In genomic region chr17:41382396-41382795, GRCh38 we compare ENCODE assay signal across 27 cellular contexts. TPM values are rescaled to one million over a fixed set of nuclear protein-coding genes. Genes with fewer than 3 reads are reported as not detected.
DNase-seq lines count a peak whose midpoint lies in the region; ATAC-seq and TF ChIP-seq lines count a peak whose summit lies in the region.
"Had no signal": no experiment of that assay in that cellular context is flagged by ENCODE, and none has a peak within 500 bp of the region (broad histone marks: within the 10 kb centered on the region; RNA-seq: fewer than 3 reads in every experiment).

No MANE protein-coding gene starts in this region.

- H3K4me1 Mint-ChIP-seq in GM23338, result peaks cover 4% of the 10 kb centered on the region; the same call in 1 of the 3 replicates
- H3K4me1 Mint-ChIP-seq: activated naive CD8-positive, alpha-beta T cell treated with anti-CD3 and anti-CD28 coated beads, Interleukin-2, amount 10 ng/mL, durations not matched to agents 7 days and 5 days; brain had no signal

- H3K4me2 ChIP-seq in GM23248 (ENCODE audit: unreplicated experiment), result peak overlapping the region; percentile 11
- no peak overlapping the region for H3K4me2 ChIP-seq in GM23338
- H3K4me2 ChIP-seq: A549 had no signal

- ATAC-seq in GM23338 (no peak), GM19455 (IDR thresholded peaks at IDR 0.05; ENCODE audit: unreplicated experiment) (no peak)
- ATAC-seq: A549; SK-N-SH treated with all-trans-retinoic acid at 6 μM for 48 hours; stimulated activated naive CD8-positive, alpha-beta T cell treated with anti-CD3 and anti-CD28 coated beads, Interleukin-15, Interleukin-2, amounts not matched to agents 100 U/mL and 50 U/mL, for 24 hours had no signal

- WGBS in GM23248 (ENCODE audit: low coverage in 1 of 2, low lambda C conversion rate in 2 of 2, missing lambda C conversion rate in 2 of 2), 2 experiments, result 33 to 37% methylated on average over 1 of the region's 1 CpG

- H3K9me2 ChIP-seq in GM23248 (ENCODE audit: insufficient read depth) (no peaks in the 10 kb centered on the region), GM23338 (ENCODE audit: insufficient read depth) (peaks cover 9% of the 10 kb centered on the region)

- no peaks in the 10 kb centered on the region; the same call in 1 of the 3 replicates for H3K36me3 Mint-ChIP-seq in GM23338 (ENCODE audit: low read depth)
- H3K36me3 Mint-ChIP-seq: activated naive CD8-positive, alpha-beta T cell treated with anti-CD3 and anti-CD28 coated beads, Interleukin-2, amount 10 ng/mL, durations not matched to agents 7 days and 5 days; brain had no signal

- H3K27me3 Mint-ChIP-seq in GM23338 (ENCODE audit: insufficient read depth, low read depth, poor library complexity), result peaks cover 2% of the 10 kb centered on the region

- in situ Hi-C loops in GM23248 (cut with MboI), result no loop called here

- peaks cover 16% of the 10 kb centered on the region for H3K9me3 Mint-ChIP-seq in GM23338

- H3K27ac ChIP-seq in ACC112 (ENCODE audit: low read depth, low read length) (peak overlapping the region; percentile 63), GM23248 (peak overlapping the region; percentile 94), GM23338 (ENCODE audit: low read depth) (no peak overlapping the region)
- H3K27ac ChIP-seq: A549, C4-2B, tibial artery had no signal

- no peak for TF ChIP-seq CTCF in choroid plexus epithelial cell (conservative IDR thresholded peaks at IDR 0.05; ENCODE audit: low read depth, low read length)
- TF ChIP-seq CTCF in GM23338 (conservative IDR thresholded peaks at IDR 0.05; ENCODE audit: low read depth in 2 of 2), result no peak

- H3K36me3 ChIP-seq in ACC112 (ENCODE audit: insufficient read depth, low read length) (no peaks in the 10 kb centered on the region), GM23248 (ENCODE audit: low read depth) (0 out of 2 replicates have a peak, but pooled peaks cover 2% of the 10 kb centered on the region), GM23338 (ENCODE audit: insufficient read depth) (no peaks in the 10 kb centered on the region)
- H3K36me3 ChIP-seq: tibial artery had no signal

- no peak overlapping the region for H3K4me3 Mint-ChIP-seq in GM23338
- H3K4me3 Mint-ChIP-seq: activated naive CD8-positive, alpha-beta T cell treated with anti-CD3 and anti-CD28 coated beads, Interleukin-2, amount 10 ng/mL, durations not matched to agents 7 days and 5 days; brain had no signal

- no peaks in the 10 kb centered on the region for H4K20me1 ChIP-seq in GM23248 (ENCODE audit: insufficient read depth)
- no peaks in the 10 kb centered on the region for H4K20me1 ChIP-seq in GM23338 (replicated peaks; ENCODE audit: insufficient read depth)

- no peak overlapping the region for H3K4me3 ChIP-seq in ACC112 (ENCODE audit: low read depth, low read length)
- H3K4me3 ChIP-seq in GM23248, result no peak overlapping the region
- H3K4me3 ChIP-seq in choroid plexus epithelial cell (ENCODE audit: low read depth, low read length), result no peak overlapping the region
- H3K4me3 ChIP-seq in GM23338, result no peak overlapping the region
- H3K4me3 ChIP-seq: A549, tibial artery had no signal

- peak; percentile 92 for DNase-seq in GM23248
- DNase-seq in choroid plexus epithelial cell (ENCODE audit: low read depth), result peak; percentile 42
- DNase-seq in iris pigment epithelial cell (ENCODE audit: low read depth), result peak; percentile 67
- no peak for DNase-seq in DMS 273 treated with DMSO at 0.1 percent for 48 hours (lab: John Stamatoyannopoulos, UW)
- DNase-seq in GM23338 (ENCODE audit: low spot score), result no peak
- DNase-seq in SHP77 treated with DMSO at 0.1 percent for 48 hours (lab: John Stamatoyannopoulos, UW), result no peak
- DNase-seq: activated CD4-positive, alpha-beta T cell treated with anti-CD3 and anti-CD28 coated beads, Interleukin-2, amount 50 U/mL, for 1 hour; activated CD8-positive, alpha-beta memory T cell treated with anti-CD3 and anti-CD28 coated beads, Interleukin-2, amount 50 U/mL, for 48 hours; activated naive CD8-positive, alpha-beta T cell treated with anti-CD3 and anti-CD28 coated beads, Interleukin-2, amount 10 ng/mL, durations not matched to agents 7 days and 5 days; H7; NCI-H1417 treated with DMSO at 0.1 percent for 48 hours; NCI-H2107; NCI-H510A; occipital lobe; retina; stimulated activated CD4-positive, alpha-beta T cell treated with anti-CD3 and anti-CD28 coated beads, Interleukin-4, amount 100 ng/mL, for 4 hours; stimulated activated naive CD8-positive, alpha-beta T cell treated with anti-CD3 and anti-CD28 coated beads, Interleukin-15, Interleukin-2, amounts not matched to agents 100 U/mL and 50 U/mL, for 24 hours; tibial artery had no signal

- no peak overlapping the region for H2AFZ ChIP-seq in ACC112 (ENCODE audit: low read length, unreplicated experiment)
- H2AFZ ChIP-seq in GM23248, result no peak overlapping the region
- H2AFZ ChIP-seq in GM23338, result no peak overlapping the region

- H3K79me2 ChIP-seq in ACC112 (ENCODE audit: control insufficient read depth, insufficient read depth, low read length, unreplicated experiment) (no peaks in the 10 kb centered on the region), GM23248 (ENCODE audit: insufficient read depth) (no peaks in the 10 kb centered on the region), GM23338 (replicated peaks; ENCODE audit: insufficient read depth) (no peaks in the 10 kb centered on the region)

- H3K27me3 ChIP-seq in ACC112 (ENCODE audit: insufficient read depth, low read length) (no peaks in the 10 kb centered on the region), GM23248 (replicated peaks; ENCODE audit: insufficient read depth) (no peaks in the 10 kb centered on the region), GM23338 (ENCODE audit: insufficient read depth) (no peaks in the 10 kb centered on the region)

- H3K9ac ChIP-seq in GM23248, result peak overlapping the region; percentile 35; the same call in 1 of the 2 replicates

- no peak overlapping the region for H3K27ac Mint-ChIP-seq in GM23338
- H3K27ac Mint-ChIP-seq: activated naive CD8-positive, alpha-beta T cell treated with anti-CD3 and anti-CD28 coated beads, Interleukin-2, amount 10 ng/mL, durations not matched to agents 7 days and 5 days; brain had no signal

- H3K4me1 ChIP-seq in ACC112 (ENCODE audit: control insufficient read depth, insufficient read depth, low read length, unreplicated experiment) (peaks cover 35% of the 10 kb centered on the region), GM23248 (ENCODE audit: insufficient read depth) (peaks cover 52% of the 10 kb centered on the region), GM23338 (ENCODE audit: insufficient read depth) (peaks cover 7% of the 10 kb centered on the region)
- H3K4me1 ChIP-seq: tibial artery had no signal

- H3F3A ChIP-seq in GM23248 (ENCODE audit: insufficient read depth), result peaks cover 50% of the 10 kb centered on the region
- H3F3A ChIP-seq in GM23338 (replicated peaks; ENCODE audit: low read depth), result no peaks in the 10 kb centered on the region

- H3K9me3 ChIP-seq in GM23248 (ENCODE audit: low read depth), result peaks cover 3% of the 10 kb centered on the region

TF ChIP-seq in GM23338, 12 proteins besides CTCF, POLR2A, EP300 and RAD21 (continues in another document):
- TF ChIP-seq EZH2 (IDR thresholded peaks at IDR 0.05; ENCODE audit: low read depth, unreplicated experiment), result no peak
- TF ChIP-seq ETS1 (IDR thresholded peaks at IDR 0.05), result no peak
- no peak for TF ChIP-seq ZNF114 (CRISPR knock-in tag; IDR thresholded peaks at IDR 0.05)

RNA-seq across cellular contexts. Expression of gene KRT34, which starts 0.3 kb away (rescaled TPM):
- 73.5 and 77.8 TPM in 2 replicates for total RNA-seq in GM23248 (2014; rRNA removed; shearing (Covaris generic))
- polyA plus RNA-seq in GM23248 (2016; fragmentation: Nextera tagmentation; extraction: Ambion mirVana) (39.8 and 42.2 TPM in 2 replicates), GM23338 (2016; fragmentation: Nextera tagmentation; extraction: Ambion mirVana) (not detected in 2 replicates)
- total RNA-seq in GM23338 (2014; rRNA removed; shearing (Covaris generic)), result not detected in 2 replicates
- total RNA-seq: activated naive CD8-positive, alpha-beta T cell treated with anti-CD3 and anti-CD28 coated beads, Interleukin-2, amount 10 ng/mL, durations not matched to agents 7 days and 5 days; H7; RPMI7951 had no signal

RNA-seq across cellular contexts. Expression of gene KRT33B, which starts 12.8 kb away (rescaled TPM):
- total RNA-seq in GM23248 (2014; rRNA removed; shearing (Covaris generic)), result 0.25 and 0.76 TPM in 2 replicates
- polyA plus RNA-seq in GM23248 (2016; fragmentation: Nextera tagmentation; extraction: Ambion mirVana) (1.0 and 1.2 TPM in 2 replicates), GM23338 (2016; fragmentation: Nextera tagmentation; extraction: Ambion mirVana) (not detected in 2 replicates)
- total RNA-seq in GM23338 (2014; rRNA removed; shearing (Covaris generic)), result not detected in 2 replicates
- total RNA-seq: activated naive CD8-positive, alpha-beta T cell treated with anti-CD3 and anti-CD28 coated beads, Interleukin-2, amount 10 ng/mL, durations not matched to agents 7 days and 5 days; frontal cortex; H7; occipital lobe had no signal

RNA-seq across cellular contexts. Expression of gene KRT31, which starts 15.0 kb away (rescaled TPM):
- total RNA-seq in GM23248 (2014; rRNA removed; shearing (Covaris generic)), result not detected in 2 replicates
- polyA plus RNA-seq in GM23248 (2016; fragmentation: Nextera tagmentation; extraction: Ambion mirVana), result not detected in 2 replicates
- total RNA-seq in GM23338 (2014; rRNA removed; shearing (Covaris generic)), result not detected in 2 replicates
- not detected in 2 replicates for polyA plus RNA-seq in GM23338 (2016; fragmentation: Nextera tagmentation; extraction: Ambion mirVana)
- total RNA-seq: activated naive CD8-positive, alpha-beta T cell treated with anti-CD3 and anti-CD28 coated beads, Interleukin-2, amount 10 ng/mL, durations not matched to agents 7 days and 5 days; H7; kidney epithelial cell; RPMI7951 had no signal
- polyA plus RNA-seq: A549 had no signal

RNA-seq across cellular contexts. Expression of gene KRT33A, which starts 31.8 kb away (rescaled TPM):
- total RNA-seq in GM23248 (2014; rRNA removed; shearing (Covaris generic)), result not detected in 2 replicates
- polyA plus RNA-seq in GM23248 (2016; fragmentation: Nextera tagmentation; extraction: Ambion mirVana) (not detected in 2 replicates), GM23338 (2016; fragmentation: Nextera tagmentation; extraction: Ambion mirVana) (not detected in 2 replicates)
- not detected in 2 replicates for total RNA-seq in GM23338 (2014; rRNA removed; shearing (Covaris generic))
- total RNA-seq: activated naive CD8-positive, alpha-beta T cell treated with anti-CD3 and anti-CD28 coated beads, Interleukin-2, amount 10 ng/mL, durations not matched to agents 7 days and 5 days; frontal cortex; H7; kidney epithelial cell; occipital lobe; RPMI7951 had no signal
- polyA plus RNA-seq: A549 had no signal

RNA-seq across cellular contexts. Expression of gene KRT37, which starts 42.0 kb away (rescaled TPM):
- total RNA-seq in GM23248 (2014; rRNA removed; shearing (Covaris generic)), result not detected in 2 replicates
- polyA plus RNA-seq in GM23248 (2016; fragmentation: Nextera tagmentation; extraction: Ambion mirVana), result not detected in 2 replicates
- not detected in 2 replicates for total RNA-seq in GM23338 (2014; rRNA removed; shearing (Covaris generic))
- polyA plus RNA-seq in GM23338 (2016; fragmentation: Nextera tagmentation; extraction: Ambion mirVana), result not detected in 2 replicates
- total RNA-seq: activated naive CD8-positive, alpha-beta T cell treated with anti-CD3 and anti-CD28 coated beads, Interleukin-2, amount 10 ng/mL, durations not matched to agents 7 days and 5 days; frontal cortex; H7; kidney epithelial cell; occipital lobe; RPMI7951 had no signal
- polyA plus RNA-seq: A549 had no signal

Comparison
In these comparisons a context has a peak if more than half of its experiments do, and no peak if none do; other contexts are left out.
1. DNase-seq: peak in GM23248 (single experiment), choroid plexus epithelial cell (single experiment) and iris pigment epithelial cell (single experiment); none in DMS 273 treated with DMSO at 0.1 percent for 48 hours (single experiment), GM23338 (single experiment) and SHP77 treated with DMSO at 0.1 percent for 48 hours (single experiment).
2. RNA of gene KRT34, which starts 0.3 kb away (total RNA-seq): 73.5 to 77.8 TPM in GM23248; not detected in GM23338; every median in the first group is over 10 times any median in the second.